ENCODE assay signal across 8 cellular contexts in the genomic region with DNA sequence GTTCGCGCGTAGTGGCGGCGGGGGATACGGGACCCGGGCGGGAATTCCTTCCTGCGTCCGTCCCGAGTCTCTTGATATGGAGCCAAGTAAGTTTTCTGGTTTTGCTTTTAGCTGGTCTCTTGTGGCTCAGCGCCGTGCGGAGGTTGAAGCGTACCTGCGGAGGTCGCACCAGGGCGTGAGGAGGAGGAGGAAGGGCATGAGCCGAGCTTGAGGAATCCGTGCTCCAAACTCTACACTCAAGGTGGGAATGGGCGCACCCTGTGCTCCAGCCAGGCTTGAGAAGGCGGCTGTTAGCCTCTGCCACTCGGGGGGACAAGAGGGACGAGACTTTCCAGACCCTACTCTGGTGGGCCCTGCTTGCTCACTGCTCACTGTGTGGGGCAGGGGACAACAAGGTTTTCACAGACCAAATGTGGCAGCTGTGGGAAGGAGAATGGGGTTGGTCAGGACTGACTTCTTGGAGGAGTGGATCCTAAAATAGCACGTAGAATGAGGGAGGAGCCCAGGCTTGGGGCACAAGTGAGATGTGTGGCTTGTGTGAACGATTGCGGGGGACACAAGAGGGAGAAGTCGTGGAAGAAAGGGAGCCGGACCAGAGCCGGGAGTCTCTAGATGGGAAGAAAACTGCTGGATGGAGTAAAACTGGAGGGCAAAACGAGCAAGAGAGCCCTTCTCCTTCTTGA. TPM values are rescaled to one million over a fixed set of nuclear protein-coding genes. Genes with fewer than 3 reads are reported as not detected.
A peak's percentile ranks its signal among the peaks of the same experiment; 100 is the strongest.
DNase-seq lines count a peak whose midpoint lies in the region; ATAC-seq, FAIRE-seq and TF ChIP-seq lines count a peak whose summit lies in the region.

No MANE protein-coding gene starts in this region.

- H2AFZ ChIP-seq in OCI-LY3 (ENCODE audit: low read depth, low read length) (peak overlapping the region; percentile 77), endothelial cell of umbilical vein (ENCODE audit: low read depth, low read length) (peak overlapping the region; percentile 64)

- peak overlapping the region; percentile 61 for H3K27ac ChIP-seq in OCI-LY3 (ENCODE audit: low read length)
- peak overlapping the region; percentile 93 for H3K27ac ChIP-seq in endothelial cell of umbilical vein (ENCODE audit: insufficient read depth, low read depth, low read length)
- peak overlapping the region in 1 of 2 donors; percentile 82 for H3K27ac ChIP-seq in ovary

- H4K20me1 ChIP-seq in OCI-LY3 (ENCODE audit: insufficient read depth, low read length) (peaks cover 3% of the 10 kb centered on the region; the same call in 1 of the 2 replicates), endothelial cell of umbilical vein (replicated peaks; ENCODE audit: control insufficient read depth, extremely low read depth, insufficient read depth, low read length) (no peaks in the 10 kb centered on the region)

- peaks cover 37% of the 10 kb centered on the region for H3K79me2 ChIP-seq in OCI-LY3 (ENCODE audit: low read length)
- peaks cover 42% of the 10 kb centered on the region for H3K79me2 ChIP-seq in endothelial cell of umbilical vein (ENCODE audit: control insufficient read depth, insufficient read depth, low read length)

- TF ChIP-seq POLR2A in endothelial cell of umbilical vein (IDR thresholded peaks at IDR 0.05; ENCODE audit: low read depth, low read length) (no peak), ovary (IDR thresholded peaks at IDR 0.05) (no peak)

- no peak for DNase-seq in endothelial cell of umbilical vein (ENCODE audit: low read depth, low spot score)
- DNase-seq in ovary: peak in 1 of 5 donors; percentile 20
- DNase-seq in DMS153 (lab: John Stamatoyannopoulos, UW): no peak

- H3K4me1 ChIP-seq in OCI-LY3 (ENCODE audit: low read length): peaks cover 10% of the 10 kb centered on the region
- H3K4me1 ChIP-seq in endothelial cell of umbilical vein (ENCODE audit: control insufficient read depth, extremely low read depth, insufficient read depth, low read length): peaks cover 12% of the 10 kb centered on the region
- H3K4me1 ChIP-seq in ovary (ENCODE audit: insufficient read depth): peaks cover 7% of the 10 kb centered on the region

- H3K27me3 ChIP-seq in OCI-LY3 (ENCODE audit: low read depth, low read length): 0 out of 2 replicates have a peak, but pooled peaks cover 9% of the 10 kb centered on the region
- no peaks in the 10 kb centered on the region for H3K27me3 ChIP-seq in endothelial cell of umbilical vein (ENCODE audit: control insufficient read depth in 2 of 2, insufficient read depth in 2 of 2, low read length in 2 of 2)
- no peaks in the 10 kb centered on the region for H3K27me3 ChIP-seq in ovary

- no peak for TF ChIP-seq EP300 in ovary (IDR thresholded peaks at IDR 0.05)

- BruUV-seq in endothelial cell of umbilical vein (replicated peaks; lab: Mats Ljungman, UMichigan): TSS peak; percentile 63

- peak overlapping the region; percentile 90 for H3K4me3 ChIP-seq in OCI-LY3 (ENCODE audit: low read length)
- peak overlapping the region; percentile 69 to 81 (median 73) for H3K4me3 ChIP-seq in endothelial cell of umbilical vein (replicated peaks in 1 of 3; ENCODE audit: insufficient read depth in 1 of 3, low read depth in 1 of 3, low read length in 3 of 3)
- peak overlapping the region; percentile 61 for H3K4me3 ChIP-seq in ovary

- TF ChIP-seq CTCF in OCI-LY3 (IDR thresholded peaks at IDR 0.05; ENCODE audit: low read depth, low read length) (no peak), endothelial cell of umbilical vein (IDR thresholded peaks at IDR 0.05; ENCODE audit: extremely low read depth in 1 of 2, insufficient read depth in 1 of 2, low read depth in 1 of 2, low read length in 2 of 2) (no peak), ovary (IDR thresholded peaks at IDR 0.05) (no peak)

- H3K4me2 ChIP-seq in OCI-LY3 (ENCODE audit: low read length): peak overlapping the region; percentile 96
- peak overlapping the region; percentile 32 for H3K4me2 ChIP-seq in endothelial cell of umbilical vein (ENCODE audit: insufficient read depth, low read length)

- POLR2A ChIA-PET in endothelial cell of umbilical vein (lab: Charles Lee): interaction anchor here (1.1 to 1.8 kb wide), 3 partner anchors 26 to 64 kb away, joined by 3 to 7 read pairs (median 4); a partner anchor contains a TSS

- peak overlapping the region; percentile 65 for H3K9ac ChIP-seq in OCI-LY3 (ENCODE audit: low read length)
- H3K9ac ChIP-seq in endothelial cell of umbilical vein (replicated peaks; ENCODE audit: extremely low read depth, insufficient read depth, low read length): peak overlapping the region; percentile 89

- CTCF ChIA-PET in endothelial cell of umbilical vein (lab: Charles Lee): interaction anchor here (0.6 to 7.2 kb wide), 18 partner anchors 7 to 77 kb away, joined by 3 to 156 read pairs (median 6); a partner anchor contains a TSS

- intact Hi-C loops in endothelial cell of umbilical vein (cut with micrococcal nuclease): no loop called here
- intact Hi-C loops in ovary (cut with DNase I): no loop called here

- peaks cover 9% of the 10 kb centered on the region for H3K36me3 ChIP-seq in OCI-LY3 (replicated peaks; ENCODE audit: low read depth, low read length)
- H3K36me3 ChIP-seq in endothelial cell of umbilical vein (ENCODE audit: control insufficient read depth in 2 of 2, extremely low read depth in 1 of 2, insufficient read depth in 2 of 2, low read length in 2 of 2): peaks cover 4 to 10% of the 10 kb centered on the region in 2 experiments
- H3K36me3 ChIP-seq in ovary: no peaks in the 10 kb centered on the region

- dilution Hi-C loops in endothelial cell of umbilical vein (cut with MboI; ENCODE audit: extremely low pct_ligation_motif_present, low sequenced_read_pairs): no loop called here

- no peak for FAIRE-seq in endothelial cell of umbilical vein (lab: Jason Lieb, UNC)

- no peaks in the 10 kb centered on the region for H3K9me1 ChIP-seq in endothelial cell of umbilical vein (replicated peaks; ENCODE audit: control insufficient read depth, extremely low read depth, insufficient read depth, low read length)

- WGBS in ovary, 3 donors: 0 to 2% (median 1%) methylated on average over 31 of the region's 31 CpGs

- H3K9me3 ChIP-seq in OCI-LY3 (ENCODE audit: insufficient read depth, low read length) (no peaks in the 10 kb centered on the region), endothelial cell of umbilical vein (replicated peaks; ENCODE audit: control insufficient read depth, insufficient read depth, low read length) (no peaks in the 10 kb centered on the region), ovary (no peaks in the 10 kb centered on the region)

- peak; percentile 7 for ATAC-seq in GM19395 (IDR thresholded peaks at IDR 0.05; ENCODE audit: unreplicated experiment)
- no peak for ATAC-seq in GM21515 (IDR thresholded peaks at IDR 0.05; ENCODE audit: unreplicated experiment)
- ATAC-seq in HG02981 (IDR thresholded peaks at IDR 0.05; ENCODE audit: unreplicated experiment): no peak
- ATAC-seq in GM19324 (IDR thresholded peaks at IDR 0.05; ENCODE audit: low FRiP score, unreplicated experiment): no peak

TF ChIP-seq in endothelial cell of umbilical vein, 7 proteins besides CTCF, POLR2A, EP300 and RAD21:
- TF ChIP-seq GATA2 (IDR thresholded peaks at IDR 0.05; ENCODE audit: insufficient read depth, insufficient read length, low read depth, low read length): no peak

RNA-seq across cellular contexts. Expression of a gene that starts 0.6 kb away (rescaled TPM):
- total RNA-seq in endothelial cell of umbilical vein (41.6 and 43.3 TPM in 2 replicates), ovary (10 to 100 TPM; 24.9 to 48.7 (median 28.9) TPM)
- polyA plus RNA-seq in endothelial cell of umbilical vein (67.5 and 78.4 TPM in 2 replicates), ovary (10 to 100 TPM; 13.6 to 26.2 TPM)
- 82.7 and 95.4 TPM in 2 replicates for polyA plus RNA-seq in endothelial cell of umbilical vein (2011; cell fraction: cytosol; rRNA removed)
- 56.4 and 61.2 TPM in 2 replicates for polyA plus RNA-seq in endothelial cell of umbilical vein (2011; cell fraction: nucleus; rRNA removed)
- 48.8 and 54.3 TPM in 2 replicates for polyA plus RNA-seq in endothelial cell of umbilical vein (2012)
- polyA minus RNA-seq in endothelial cell of umbilical vein: 51.6 and 70.4 TPM in 2 replicates
- polyA minus RNA-seq in endothelial cell of umbilical vein (2011; cell fraction: cytosol; rRNA and poly(A)+ RNA removed): 44.9 TPM
- polyA minus RNA-seq in endothelial cell of umbilical vein (2011; cell fraction: nucleus; rRNA and poly(A)+ RNA removed): 18.7 and 25.5 TPM in 2 replicates

RNA-seq across cellular contexts. Expression of a gene that starts 9.1 kb away (rescaled TPM):
- total RNA-seq in endothelial cell of umbilical vein: not detected in 2 replicates
- not detected in 2 replicates for polyA plus RNA-seq in endothelial cell of umbilical vein
- polyA plus RNA-seq in endothelial cell of umbilical vein (2011; cell fraction: cytosol; rRNA removed): not detected in 2 replicates
- polyA plus RNA-seq in endothelial cell of umbilical vein (2011; cell fraction: nucleus; rRNA removed): not detected in 2 replicates
- not detected in 2 replicates for polyA plus RNA-seq in endothelial cell of umbilical vein (2012)
- polyA minus RNA-seq in endothelial cell of umbilical vein: not detected in 2 replicates
- polyA minus RNA-seq in endothelial cell of umbilical vein (2011; cell fraction: cytosol; rRNA and poly(A)+ RNA removed): not detected
- not detected in 2 replicates for polyA minus RNA-seq in endothelial cell of umbilical vein (2011; cell fraction: nucleus; rRNA and poly(A)+ RNA removed)
- total RNA-seq in ovary: 1 to 10 TPM; 1.4 to 4.5 (median 2.8) TPM
- polyA plus RNA-seq in ovary: 1 to 10 TPM in 1 of 2 donors, under 1 TPM in 1; 0.32 to 3.4 TPM

RNA-seq across cellular contexts. Expression of a gene that starts 19.1 kb away (rescaled TPM):
- total RNA-seq in endothelial cell of umbilical vein (6.8 and 10.2 TPM in 2 replicates), ovary (1,000 to 10,000 TPM in 2 of 7 donors, 100 to 1,000 TPM in 5; 142 to 1,603 (median 414) TPM)
- polyA plus RNA-seq in endothelial cell of umbilical vein (13.4 and 18.2 TPM in 2 replicates), ovary (100 to 1,000 TPM in 1 of 2 donors, 10 to 100 TPM in 1; 41.7 to 159 TPM)
- polyA plus RNA-seq in endothelial cell of umbilical vein (2011; cell fraction: cytosol; rRNA removed): 7.8 and 14.6 TPM in 2 replicates
- polyA plus RNA-seq in endothelial cell of umbilical vein (2011; cell fraction: nucleus; rRNA removed): 58.3 and 72.6 TPM in 2 replicates
- polyA plus RNA-seq in endothelial cell of umbilical vein (2012): 10.3 and 10.5 TPM in 2 replicates
- 3.8 and 7.3 TPM in 2 replicates for polyA minus RNA-seq in endothelial cell of umbilical vein
- 70.1 TPM for polyA minus RNA-seq in endothelial cell of umbilical vein (2011; cell fraction: cytosol; rRNA and poly(A)+ RNA removed)
- polyA minus RNA-seq in endothelial cell of umbilical vein (2011; cell fraction: nucleus; rRNA and poly(A)+ RNA removed): 26.7 and 42.7 TPM in 2 replicates

Comparison
In these comparisons a context has a peak if more than half of its experiments do, and no peak if none do; other contexts are left out.
1. RNA of a gene that starts 19.1 kb away (total RNA-seq): 142 to 1,603 TPM in ovary; 6.8 to 10.2 TPM in endothelial cell of umbilical vein; every median in the first group is over 10 times any median in the second.
2. Peak in every context shown above with its lines, with median percentiles within 50 percentile points of each other: H3K4me3 ChIP-seq.